ENCODE assay signal across 1 cellular context in the genomic region with DNA sequence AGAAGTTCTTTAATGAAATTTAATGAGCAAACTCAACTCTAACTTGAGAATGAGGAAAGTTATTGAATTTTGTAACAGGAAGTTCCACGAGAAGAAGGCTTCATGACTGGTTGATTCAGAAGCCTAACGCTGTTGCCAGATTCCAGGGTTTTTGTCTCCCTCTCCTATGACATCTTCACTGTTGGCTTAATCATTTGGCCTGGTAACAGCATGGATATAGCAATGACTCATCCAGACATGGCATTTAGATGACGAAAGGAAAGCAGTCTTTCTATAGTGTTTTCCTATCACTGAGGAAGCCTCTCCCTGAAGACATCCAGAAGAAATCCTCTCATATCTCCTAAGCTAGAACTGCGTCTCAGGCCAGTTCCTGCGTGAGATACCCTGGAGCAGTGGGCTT.
TF ChIP-seq lines count a peak whose summit lies in the region.

No MANE protein-coding gene starts in this region.

TF ChIP-seq in HepG2, 621 proteins besides CTCF, POLR2A, EP300 and RAD21 (continued from another document):
- no peak for TF ChIP-seq ZBTB8A (CRISPR knock-in tag; IDR thresholded peaks at IDR 0.05; ENCODE audit: borderline replicate concordance, low read depth)
- no peak for TF ChIP-seq ZSCAN25 (CRISPR knock-in tag; IDR thresholded peaks at IDR 0.05)
- TF ChIP-seq ONECUT2 (CRISPR knock-in tag; IDR thresholded peaks at IDR 0.05): no peak
- no peak for TF ChIP-seq ZNF670 (CRISPR knock-in tag; IDR thresholded peaks at IDR 0.05; ENCODE audit: borderline replicate concordance)
- TF ChIP-seq, protein P1, sequence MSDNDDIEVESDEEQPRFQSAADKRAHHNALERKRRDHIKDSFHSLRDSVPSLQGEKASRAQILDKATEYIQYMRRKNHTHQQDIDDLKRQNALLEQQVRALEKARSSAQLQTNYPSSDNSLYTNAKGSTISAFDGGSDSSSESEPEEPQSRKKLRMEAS (IDR thresholded peaks at IDR 0.05): no peak
- TF ChIP-seq ZNF781 (CRISPR knock-in tag; IDR thresholded peaks at IDR 0.05; ENCODE audit: borderline replicate concordance, not compliant biosample characterization): no peak
- TF ChIP-seq PCBP2 (optimal IDR thresholded peaks at IDR 0.05; ENCODE audit: low read depth, low read length, poor library complexity, severe bottlenecking): no peak
- TF ChIP-seq GTF3A (CRISPR knock-in tag; conservative IDR thresholded peaks at IDR 0.05): no peak
- TF ChIP-seq ZNF382 (CRISPR knock-in tag; IDR thresholded peaks at IDR 0.05; ENCODE audit: borderline replicate concordance): no peak
- TF ChIP-seq ZNF850 (CRISPR knock-in tag; conservative IDR thresholded peaks at IDR 0.05): no peak
- TF ChIP-seq, protein P2, sequence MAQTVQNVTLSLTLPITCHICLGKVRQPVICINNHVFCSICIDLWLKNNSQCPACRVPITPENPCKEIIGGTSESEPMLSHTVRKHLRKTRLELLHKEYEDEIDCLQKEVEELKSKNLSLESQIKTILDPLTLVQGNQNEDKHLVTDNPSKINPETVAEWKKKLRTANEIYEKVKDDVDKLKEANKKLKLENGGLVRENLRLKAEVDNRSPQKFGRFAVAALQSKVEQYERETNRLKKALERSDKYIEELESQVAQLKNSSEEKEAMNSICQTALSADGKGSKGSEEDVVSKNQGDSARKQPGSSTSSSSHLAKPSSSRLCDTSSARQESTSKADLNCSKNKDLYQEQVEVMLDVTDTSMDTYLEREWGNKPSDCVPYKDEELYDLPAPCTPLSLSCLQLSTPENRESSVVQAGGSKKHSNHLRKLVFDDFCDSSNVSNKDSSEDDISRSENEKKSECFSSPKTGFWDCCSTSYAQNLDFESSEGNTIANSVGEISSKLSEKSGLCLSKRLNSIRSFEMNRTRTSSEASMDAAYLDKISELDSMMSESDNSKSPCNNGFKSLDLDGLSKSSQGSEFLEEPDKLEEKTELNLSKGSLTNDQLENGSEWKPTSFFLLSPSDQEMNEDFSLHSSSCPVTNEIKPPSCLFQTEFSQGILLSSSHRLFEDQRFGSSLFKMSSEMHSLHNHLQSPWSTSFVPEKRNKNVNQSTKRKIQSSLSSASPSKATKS (CRISPR knock-in tag; IDR thresholded peaks at IDR 0.05): no peak
